In genomic region chr13:113405481-113406300, GRCh38 we compare ENCODE assay signal across 15 cellular contexts. TPM values are rescaled to one million over a fixed set of nuclear protein-coding genes. Genes with fewer than 3 reads are reported as not detected.
DNase-seq lines count a peak whose midpoint lies in the region; ATAC-seq, FAIRE-seq and TF ChIP-seq lines count a peak whose summit lies in the region.
"Had no signal": no experiment of that assay in that cellular context is flagged by ENCODE, and none has a peak within 500 bp of the region (broad histone marks: within the 10 kb centered on the region; RNA-seq: fewer than 3 reads in every experiment).

No MANE protein-coding gene starts in this region.

- CTCF ChIA-PET in activated CD4-positive, alpha-beta T cell treated with anti-CD3 and anti-CD28 coated beads for 36 hours (lab: Charles Lee) = no interaction called here
- CTCF ChIA-PET in K562 (lab: Yijun Ruan, JAX; ENCODE audit: low intra/inter-chr PET ratio) = interaction anchor here (0.5 kb wide), 1 partner anchor 37 kb away, joined by 3 read pairs; no protein-coding TSS in a partner anchor

- no peak overlapping the region for H3K4me2 ChIP-seq in K562 (ENCODE audit: insufficient read depth, low read length)
- H3K4me2 ChIP-seq: smooth muscle cell had no signal

- no peaks in the 10 kb centered on the region for H3K4me1 Mint-ChIP-seq in activated CD4-positive, alpha-beta T cell treated with anti-CD3 and anti-CD28 coated beads for 36 hours
- H3K4me1 Mint-ChIP-seq: activated naive CD8-positive, alpha-beta T cell treated with anti-CD3 and anti-CD28 coated beads, Interleukin-2, amount 10 ng/mL, durations not matched to agents 7 days and 5 days had no signal

- TF ChIP-seq CTCF in K562 (IDR thresholded peaks at IDR 0.05 in 2 of 3, conservative IDR thresholded peaks at IDR 0.05 in 1 of 3; ENCODE audit: insufficient read depth in 2 of 3, low read depth in 1 of 3, low read length in 3 of 3) = peak; percentile 16 to 27 (median 17); a peak in 2 of 6 replicates
- TF ChIP-seq CTCF in spleen (IDR thresholded peaks at IDR 0.05 in 8 of 11, conservative IDR thresholded peaks at IDR 0.05 in 3 of 11) = no peak
- TF ChIP-seq CTCF in esophagus muscularis mucosa (IDR thresholded peaks at IDR 0.05) = no peak

- no peak overlapping the region for H3K4me3 Mint-ChIP-seq in activated CD4-positive, alpha-beta T cell treated with anti-CD3 and anti-CD28 coated beads for 36 hours
- H3K4me3 Mint-ChIP-seq: activated B cell treated with CpG ODN at 0.5 μM for 24 hours; activated naive CD8-positive, alpha-beta T cell treated with anti-CD3 and anti-CD28 coated beads, Interleukin-2, amount 10 ng/mL, durations not matched to agents 7 days and 5 days; stimulated activated naive CD8-positive, alpha-beta T cell treated with anti-CD3 and anti-CD28 coated beads, Interleukin-15, Interleukin-2, amounts not matched to agents 100 ng/mL and 50 ng/mL, for 24 hours had no signal

- no peaks in the 10 kb centered on the region for H3K79me2 ChIP-seq in K562 (ENCODE audit: control insufficient read depth, insufficient read depth, low read length)

- in situ Hi-C loops in K562 (cut with MboI) = no loop called here

- H3K4me3 ChIP-seq in K562 (no peak overlapping the region), spleen (no peak overlapping the region), esophagus muscularis mucosa (no peak overlapping the region)
- H3K4me3 ChIP-seq: smooth muscle cell had no signal

- H3K36me3 ChIP-seq in K562 (ENCODE audit: control insufficient read depth, insufficient read depth, low read length) (no peaks in the 10 kb centered on the region), spleen (no peaks in the 10 kb centered on the region), esophagus muscularis mucosa (peaks cover 0 to 32% (median 0%) of the 10 kb centered on the region in 4 donors)

- peaks cover 5% of the 10 kb centered on the region for H4K20me1 ChIP-seq in K562 (replicated peaks; ENCODE audit: control insufficient read depth, insufficient read depth, low read length)

- TF ChIP-seq EP300 in K562 (IDR thresholded peaks at IDR 0.05; ENCODE audit: low read length) (no peak), esophagus muscularis mucosa (IDR thresholded peaks at IDR 0.05) (no peak)

- no peak overlapping the region for H2AFZ ChIP-seq in K562 (ENCODE audit: low read depth, low read length)

- ATAC-seq in activated CD4-positive, alpha-beta T cell treated with anti-CD3 and anti-CD28 coated beads for 36 hours = no peak
- ATAC-seq in K562 (peak; percentile 85), GM21367 (IDR thresholded peaks at IDR 0.05; ENCODE audit: unreplicated experiment) (no peak), GM18868 (IDR thresholded peaks at IDR 0.05; ENCODE audit: unreplicated experiment) (no peak)
- ATAC-seq: HCT116 had no signal

- no peaks in the 10 kb centered on the region for H3K9me3 ChIP-seq in K562 (replicated peaks; ENCODE audit: control insufficient read depth, insufficient read depth, low read depth, low read length)
- peaks cover 0 to 9% (median 2%) of the 10 kb centered on the region in 8 donors for H3K9me3 ChIP-seq in spleen
- H3K9me3 ChIP-seq in esophagus muscularis mucosa = no peaks in the 10 kb centered on the region

- no peaks in the 10 kb centered on the region for H3K9me3 Mint-ChIP-seq in activated CD4-positive, alpha-beta T cell treated with anti-CD3 and anti-CD28 coated beads for 36 hours (ENCODE audit: low read depth)
- H3K9me3 Mint-ChIP-seq: activated naive CD8-positive, alpha-beta T cell treated with anti-CD3 and anti-CD28 coated beads, Interleukin-2, amount 10 ng/mL, durations not matched to agents 7 days and 5 days; stimulated activated naive CD8-positive, alpha-beta T cell treated with anti-CD3 and anti-CD28 coated beads, Interleukin-15, Interleukin-2, amounts not matched to agents 100 ng/mL and 50 ng/mL, for 24 hours had no signal

- H3K27me3 ChIP-seq in K562 (ENCODE audit: control insufficient read depth in 2 of 2, insufficient read depth in 2 of 2, low read length in 2 of 2) (peaks cover 57 to 94% of the 10 kb centered on the region in 2 experiments), spleen (replicated peaks in 1 of 7) (peaks cover 0 to 26% (median 0%) of the 10 kb centered on the region in 7 donors), esophagus muscularis mucosa (peaks cover 0 to 77% (median 0%) of the 10 kb centered on the region in 4 donors)

- peak in 1 of 2 experiments; percentile 39; a peak in 1 of 4 replicates for TF ChIP-seq RAD21 in K562 (CRISPR knock-in tag; conservative IDR thresholded peaks at IDR 0.05 in 1 of 2, IDR thresholded peaks at IDR 0.05 in 1 of 2)

- intact Hi-C loops in activated CD4-positive, alpha-beta T cell treated with anti-CD3 and anti-CD28 coated beads for 36 hours (cut with DNase I, micrococcal nuclease) = no loop called here
- intact Hi-C loops in K562 (cut with micrococcal nuclease) = loop anchor here (5.0 kb wide), 1 partner anchor 157 kb away; no protein-coding TSS in a partner anchor
- intact Hi-C loops in spleen (cut with DNase I; ENCODE audit: low total_unique reads) = no loop called here
- intact Hi-C loops in esophagus muscularis mucosa (cut with DNase I) = no loop called here

- H3K9me1 ChIP-seq in K562 (ENCODE audit: control insufficient read depth, insufficient read depth, low read length) = no peaks in the 10 kb centered on the region

- DNase-seq in activated CD4-positive, alpha-beta T cell treated with anti-CD3 and anti-CD28 coated beads for 36 hours = peak; percentile 2
- DNase-seq in activated CD4-positive, alpha-beta T cell treated with anti-CD3 and anti-CD28 coated beads, Interleukin-2, amount 50 U/mL, for 48 hours = no peak
- DNase-seq in NCI-H1417 treated with DMSO at 0.1 percent for 48 hours (lab: John Stamatoyannopoulos, UW) (peak; percentile 22), K562 (ENCODE audit: extremely low read depth in 1 of 4, low spot score in 3 of 4) (peak in 2 of 4 experiments; percentile 26 to 32), spleen (peak; percentile 64), esophagus muscularis mucosa (ENCODE audit: extremely low spot score) (no peak)
- DNase-seq: activated B cell treated with CpG ODN at 0.5 μM for 24 hours; activated naive CD8-positive, alpha-beta T cell treated with anti-CD3 and anti-CD28 coated beads, Interleukin-2, amount 10 ng/mL, durations not matched to agents 7 days and 5 days; DMS 273 treated with DMSO at 0.1 percent for 48 hours had no signal

- peak overlapping the region in 1 of 2 experiments; percentile 35; a peak in 2 of 4 replicates for H3K9ac ChIP-seq in K562 (ENCODE audit: insufficient read depth in 1 of 2, low read depth in 2 of 2, low read length in 2 of 2)

- POLR2A ChIA-PET in activated CD4-positive, alpha-beta T cell treated with anti-CD3 and anti-CD28 coated beads for 36 hours (lab: Charles Lee) = no interaction called here
- POLR2A ChIA-PET in K562 (lab: Yijun Ruan, JAX) = no interaction called here

- WGBS in K562 (ENCODE audit: insufficient coverage, low coverage, missing lambda C conversion rate) = 5% methylated on average over 35 of the region's 38 CpGs
- 89 to 95% (median 93%) methylated on average over 12 to 38 of the region's 38 CpGs for WGBS in spleen, 5 donors
- 74% methylated on average over 8 of the region's 38 CpGs for WGBS in esophagus muscularis mucosa

- H3K27ac ChIP-seq in K562 (ENCODE audit: extremely low read depth, low read depth, low read length) (no peak overlapping the region), spleen (peak overlapping the region in 3 of 8 donors; percentile 55 to 76 (median 68)), esophagus muscularis mucosa (replicated peaks in 1 of 4) (no peak overlapping the region)

- H3K27ac Mint-ChIP-seq in activated CD4-positive, alpha-beta T cell treated with anti-CD3 and anti-CD28 coated beads for 36 hours = no peak overlapping the region
- H3K27ac Mint-ChIP-seq: activated B cell treated with CpG ODN at 0.5 μM for 24 hours; activated naive CD8-positive, alpha-beta T cell treated with anti-CD3 and anti-CD28 coated beads, Interleukin-2, amount 10 ng/mL, durations not matched to agents 7 days and 5 days; stimulated activated naive CD8-positive, alpha-beta T cell treated with anti-CD3 and anti-CD28 coated beads, Interleukin-15, Interleukin-2, amounts not matched to agents 100 ng/mL and 50 ng/mL, for 24 hours had no signal

- no peak for TF ChIP-seq POLR2A in K562 (conservative IDR thresholded peaks at IDR 0.05)
- no peak for TF ChIP-seq POLR2A in spleen (IDR thresholded peaks at IDR 0.05)
- no peak for TF ChIP-seq POLR2A in esophagus muscularis mucosa (IDR thresholded peaks at IDR 0.05; ENCODE audit: low read depth)

- H3K4me1 ChIP-seq in K562 (replicated peaks in 1 of 2; ENCODE audit: control insufficient read depth in 2 of 2, insufficient read depth in 2 of 2, low read length in 2 of 2) = peaks cover 0 to 51% of the 10 kb centered on the region in 2 experiments; a peak in 2 of 5 replicates
- H3K4me1 ChIP-seq in spleen = peaks cover 0 to 72% (median 27%) of the 10 kb centered on the region in 6 donors
- H3K4me1 ChIP-seq in esophagus muscularis mucosa = peaks cover 20 to 36% (median 27%) of the 10 kb centered on the region in 4 donors

- H3K27me3 Mint-ChIP-seq in activated CD4-positive, alpha-beta T cell treated with anti-CD3 and anti-CD28 coated beads for 36 hours = peaks cover 1% of the 10 kb centered on the region
- H3K27me3 Mint-ChIP-seq: activated B cell treated with CpG ODN at 0.5 μM for 24 hours; stimulated activated naive CD8-positive, alpha-beta T cell treated with anti-CD3 and anti-CD28 coated beads, Interleukin-15, Interleukin-2, amounts not matched to agents 100 ng/mL and 50 ng/mL, for 24 hours had no signal

- BruUV-seq in K562 (replicated peaks; lab: Mats Ljungman, UMichigan) = no TSS peak

- no peak for FAIRE-seq in K562 (lab: Jason Lieb, UNC)
- FAIRE-seq: endometrium had no signal

- no peaks in the 10 kb centered on the region for H3K36me3 Mint-ChIP-seq in activated CD4-positive, alpha-beta T cell treated with anti-CD3 and anti-CD28 coated beads for 36 hours (ENCODE audit: low read depth)
- H3K36me3 Mint-ChIP-seq: activated naive CD8-positive, alpha-beta T cell treated with anti-CD3 and anti-CD28 coated beads, Interleukin-2, amount 10 ng/mL, durations not matched to agents 7 days and 5 days had no signal

RNA-seq across cellular contexts. Expression of gene GRTP1, which starts 41.8 kb away (rescaled TPM):
- 1 to 10 TPM; 1.6 to 2.1 TPM for total RNA-seq in activated CD4-positive, alpha-beta T cell treated with anti-CD3 and anti-CD28 coated beads for 36 hours
- total RNA-seq in K562 (2011; cell fraction: chromatin; rRNA removed; ENCODE audit: low replicate concordance) = 18.8 and 19.9 TPM in 2 replicates
- 13.2 and 14.3 TPM in 2 replicates for total RNA-seq in K562 (2011; cell fraction: nucleolus; rRNA removed)
- total RNA-seq in K562 (2011; cell fraction: nucleoplasm; rRNA removed) = 19.1 and 25.3 TPM in 2 replicates
- 7.9 and 9.9 TPM in 2 replicates for total RNA-seq in K562 (2014; rRNA removed)
- 6.6 and 7.8 TPM in 2 replicates for total RNA-seq in K562 (2014; rRNA removed; fragmentation: Illumina TruSeq; extraction: Trizol)
- total RNA-seq in K562 (2015; rRNA removed; fragmentation: Illumina TruSeq; extraction: Trizol) = 8.4 and 9.0 TPM in 2 replicates
- total RNA-seq in K562 (2021) = 14.7 and 15.0 TPM in 2 replicates
- polyA plus RNA-seq in K562 (2011; rRNA removed) = 9.0 and 10.3 TPM in 2 replicates
- polyA plus RNA-seq in K562 (2011; cell fraction: cytosol; rRNA removed) = 7.6 and 7.7 TPM in 2 replicates
- polyA plus RNA-seq in K562 (2011; cell fraction: nucleus; rRNA removed) = 9.9 and 10.2 TPM in 2 replicates
- 10.7 and 14.1 TPM in 2 replicates for polyA plus RNA-seq in K562 (2012)
- polyA plus RNA-seq in K562 (2014; fragmentation: Illumina TruSeq; extraction: Trizol) = 9.8 and 10.9 TPM in 2 replicates
- 1 to 10 TPM in 1 of 2 experiments, under 1 TPM in 1; 0.28 to 1.6 TPM for polyA plus RNA-seq in K562 (2014; fragmentation: Nextera tagmentation; extraction: Ambion mirVana)
- 12.9 and 17.7 TPM in 2 replicates for polyA plus RNA-seq in K562 (2014; rRNA removed)
- 3.2 and 3.7 TPM in 2 replicates for polyA minus RNA-seq in K562 (2011; rRNA and poly(A)+ RNA removed)
- polyA minus RNA-seq in K562 (2011; cell fraction: cytosol; rRNA and poly(A)+ RNA removed) = 6.2 and 9.0 TPM in 2 replicates
- polyA minus RNA-seq in K562 (2011; cell fraction: nucleus; rRNA and poly(A)+ RNA removed) = 4.8 and 7.8 TPM in 2 replicates
- 10 to 100 TPM in 1 of 7 donors, 1 to 10 TPM in 6; 4.0 to 10.5 (median 6.1) TPM for total RNA-seq in spleen
- 1 to 10 TPM; 2.0 to 5.5 (median 2.3) TPM for polyA plus RNA-seq in spleen
- 10 to 100 TPM in 2 of 4 donors, 1 to 10 TPM in 2; 6.4 to 11.7 (median 8.7) TPM for total RNA-seq in esophagus muscularis mucosa
- total RNA-seq: activated B cell treated with CpG ODN at 0.5 μM for 24 hours; activated naive CD8-positive, alpha-beta T cell treated with anti-CD3 and anti-CD28 coated beads, Interleukin-2, amount 10 ng/mL, durations not matched to agents 7 days and 5 days had no signal

RNA-seq across cellular contexts. Expression of gene ADPRHL1, which starts 47.6 kb away (rescaled TPM):
- under 1 TPM; 0.25 to 0.49 TPM for total RNA-seq in activated CD4-positive, alpha-beta T cell treated with anti-CD3 and anti-CD28 coated beads for 36 hours
- total RNA-seq in K562 (2011; cell fraction: chromatin; rRNA removed; ENCODE audit: low replicate concordance) = 0.32 and 0.46 TPM in 2 replicates
- 1.3 and 1.5 TPM in 2 replicates for total RNA-seq in K562 (2011; cell fraction: nucleolus; rRNA removed)
- total RNA-seq in K562 (2011; cell fraction: nucleoplasm; rRNA removed) = 0.37 TPM in 1 of 2 replicates, not detected in the other
- 0.27 and 0.49 TPM in 2 replicates for total RNA-seq in K562 (2014; rRNA removed)
- total RNA-seq in K562 (2014; rRNA removed; fragmentation: Illumina TruSeq; extraction: Trizol) = 0.35 and 0.55 TPM in 2 replicates
- 0.68 and 0.76 TPM in 2 replicates for total RNA-seq in K562 (2015; rRNA removed; fragmentation: Illumina TruSeq; extraction: Trizol)
- 0.31 and 0.54 TPM in 2 replicates for total RNA-seq in K562 (2021)
- polyA plus RNA-seq in K562 (2011; rRNA removed) = 0.29 and 0.38 TPM in 2 replicates
- polyA plus RNA-seq in K562 (2011; cell fraction: cytosol; rRNA removed) = 0.37 and 0.52 TPM in 2 replicates
- polyA plus RNA-seq in K562 (2011; cell fraction: nucleus; rRNA removed) = 0.29 and 0.53 TPM in 2 replicates
- 0.73 and 0.97 TPM in 2 replicates for polyA plus RNA-seq in K562 (2012)
- 0.19 and 0.43 TPM in 2 replicates for polyA plus RNA-seq in K562 (2014; fragmentation: Illumina TruSeq; extraction: Trizol)
- under 1 TPM in 1 of 2 experiments, not detected in 1; 0.06 TPM for polyA plus RNA-seq in K562 (2014; fragmentation: Nextera tagmentation; extraction: Ambion mirVana)
- 0.49 and 0.58 TPM in 2 replicates for polyA plus RNA-seq in K562 (2014; rRNA removed)
- polyA minus RNA-seq in K562 (2011; rRNA and poly(A)+ RNA removed) = 0.18 and 0.21 TPM in 2 replicates
- 0.76 TPM in 1 of 2 replicates, not detected in the other for polyA minus RNA-seq in K562 (2011; cell fraction: cytosol; rRNA and poly(A)+ RNA removed)
- 0.54 and 1.00 TPM in 2 replicates for polyA minus RNA-seq in K562 (2011; cell fraction: nucleus; rRNA and poly(A)+ RNA removed)
- 1 to 10 TPM in 6 of 7 donors, under 1 TPM in 1; 0.74 to 4.3 (median 2.0) TPM for total RNA-seq in spleen
- polyA plus RNA-seq in spleen = 1 to 10 TPM in 1 of 3 donors, under 1 TPM in 2; 0.52 to 1.1 (median 0.68) TPM
- 10 to 100 TPM in 2 of 4 donors, 1 to 10 TPM in 2; 6.9 to 26.2 (median 11.0) TPM for total RNA-seq in esophagus muscularis mucosa

Comparison
In these comparisons a context has a peak if more than half of its experiments do, and no peak if none do; other contexts are left out.
1. DNase-seq: peak in activated CD4-positive, alpha-beta T cell treated with anti-CD3 and anti-CD28 coated beads for 36 hours (single experiment), NCI-H1417 treated with DMSO at 0.1 percent for 48 hours (single experiment) and spleen (single experiment); none in activated CD4-positive, alpha-beta T cell treated with anti-CD3 and anti-CD28 coated beads, Interleukin-2, amount 50 U/mL, for 48 hours (0 of 2) and esophagus muscularis mucosa (single experiment).
2. CTCF ChIP-seq: peak in K562 (3 of 3); none in spleen (0 of 11) and esophagus muscularis mucosa (0 of 3).